In genomic region chr1:145859491-145860159, GRCh38 we compare ENCODE assay signal across 8 cellular contexts. TPM values are rescaled to one million over a fixed set of nuclear protein-coding genes. Genes with fewer than 3 reads are reported as not detected.
A peak's percentile ranks its signal among the peaks of the same experiment; 100 is the strongest.
DNase-seq lines count a peak whose midpoint lies in the region; TF ChIP-seq lines count a peak whose summit lies in the region.

No MANE protein-coding gene starts in this region.

- peak overlapping the region; percentile 76 for H3K4me2 ChIP-seq in SK-N-SH

- WGBS in SK-N-SH (ENCODE audit: low lambda C conversion rate), result 1% methylated on average over 18 of the region's 44 CpGs
- WGBS in ovary, 3 donors, result 0 to 1% (median 1%) methylated on average over 44 of the region's 44 CpGs

- POLR2A ChIA-PET in HEK293T (lab: Yijun Ruan, JAX) (interaction anchor here (0.7 to 4.7 kb wide), 28 partner anchors 8 to 178 kb away, joined by 3 to 86 read pairs (median 8); partner anchors contain the start of genes ANKRD34A, ANKRD35, LIX1L and NUDT17), SK-N-SH (lab: Yijun Ruan, JAX) (interaction anchor here (1.0 to 4.6 kb wide), 9 partner anchors 10 to 149 kb away, joined by 3 to 66 read pairs (median 8); partner anchors contain the start of genes ANKRD34A, ANKRD35, LIX1L and NUDT17)

- H4K20me1 ChIP-seq in SK-N-SH (ENCODE audit: insufficient read depth), result no peaks in the 10 kb centered on the region; the same call in 1 of the 2 replicates

- H3K27ac ChIP-seq in SK-N-SH (ENCODE audit: low read depth in 2 of 2, low read length in 1 of 2), result peak overlapping the region; percentile 83 to 92
- peak overlapping the region; percentile 89 for H3K27ac ChIP-seq in ovary
- peak overlapping the region; percentile 89 to 95 for H3K27ac ChIP-seq in tibial artery

- CTCF ChIA-PET in HEK293T (lab: Yijun Ruan, JAX) (interaction anchor here (0.9 to 5.6 kb wide), 8 partner anchors 13 to 154 kb away, joined by 3 to 97 read pairs (median 3); partner anchors contain the start of genes ITGA10 and NUDT17), SK-N-SH (lab: Yijun Ruan, JAX) (interaction anchor here (0.5 to 9.4 kb wide), 10 partner anchors 9 to 148 kb away, joined by 3 to 162 read pairs (median 4); partner anchors contain the start of genes LIX1L and NUDT17)

- peak; percentile 87 for DNase-seq in GM06990 (ENCODE audit: extremely low read depth, insufficient read length)
- DNase-seq in HEK293T (ENCODE audit: extremely low spot score), result peak; percentile 93
- peak; percentile 88 for DNase-seq in NAMALWA (ENCODE audit: low spot score)
- peak; percentile 92 for DNase-seq in SK-N-SH
- peak; percentile 71 to 93 (median 87) for DNase-seq in head of caudate nucleus
- DNase-seq in ovary, result peak; percentile 91 to 94 (median 93)
- DNase-seq in tibial artery, result peak; percentile 93 to 96

- no peak for TF ChIP-seq EP300 in SK-N-SH (IDR thresholded peaks at IDR 0.05; ENCODE audit: borderline replicate concordance in 1 of 2, low read depth in 1 of 2, low read length in 1 of 2)
- no peak for TF ChIP-seq EP300 in ovary (IDR thresholded peaks at IDR 0.05)

- H3K9ac ChIP-seq in SK-N-SH, result peak overlapping the region; percentile 77

- no peaks in the 10 kb centered on the region for H3K9me3 ChIP-seq in SK-N-SH
- no peaks in the 10 kb centered on the region for H3K9me3 ChIP-seq in ovary
- no peaks in the 10 kb centered on the region for H3K9me3 ChIP-seq in tibial artery

- H2AFZ ChIP-seq in SK-N-SH (ENCODE audit: low read depth), result peak overlapping the region; percentile 88

- H3K36me3 Mint-ChIP-seq in activated naive CD8-positive, alpha-beta T cell, result no peaks in the 10 kb centered on the region

- H3K9me2 ChIP-seq in SK-N-SH, result no peaks in the 10 kb centered on the region

- H3K4me3 ChIP-seq in GM06990 (replicated peaks; ENCODE audit: low read depth, low read length) (peak overlapping the region; percentile 90), SK-N-SH (ENCODE audit: low read depth in 2 of 2, low read length in 1 of 2) (peak overlapping the region; percentile 66 to 83), ovary (peak overlapping the region; percentile 85), tibial artery (peak overlapping the region; percentile 63 to 87)

- peaks cover 8 to 9% of the 10 kb centered on the region in 2 experiments; a peak in 3 of 4 replicates for H3K4me1 ChIP-seq in SK-N-SH (ENCODE audit: control insufficient read depth in 1 of 2, insufficient read depth in 2 of 2, low read depth in 1 of 2, low read length in 1 of 2)
- H3K4me1 ChIP-seq in ovary (ENCODE audit: insufficient read depth), result peaks cover 3% of the 10 kb centered on the region
- H3K4me1 ChIP-seq in tibial artery, result peaks cover 0 to 22% (median 15%) of the 10 kb centered on the region in 4 donors

- no peaks in the 10 kb centered on the region for H3F3A ChIP-seq in SK-N-SH (replicated peaks; ENCODE audit: insufficient read depth)

- peak; percentile 74 for TF ChIP-seq POLR2A in ovary (IDR thresholded peaks at IDR 0.05)

- H3K79me2 ChIP-seq in SK-N-SH (ENCODE audit: insufficient read depth), result peaks cover 20% of the 10 kb centered on the region

- intact Hi-C loops in head of caudate nucleus (cut with DNase I), result no loop called here
- intact Hi-C loops in ovary (cut with DNase I), result loop anchor here in 1 of 4 donors (10.0 kb wide), 1 partner anchor 45 kb away; no protein-coding TSS in a partner anchor
- intact Hi-C loops in tibial artery (cut with DNase I; ENCODE audit: low total_unique reads), result no loop called here

- H3K27me3 ChIP-seq in GM06990 (replicated peaks; ENCODE audit: control insufficient read depth, insufficient read depth, low read length), result no peaks in the 10 kb centered on the region
- no peaks in the 10 kb centered on the region; the same call in 1 of the 2 replicates for H3K27me3 ChIP-seq in SK-N-SH (ENCODE audit: insufficient read depth)
- H3K27me3 ChIP-seq in ovary, result no peaks in the 10 kb centered on the region
- H3K27me3 ChIP-seq in tibial artery, result no peaks in the 10 kb centered on the region

- no peak for TF ChIP-seq RAD21 in SK-N-SH (IDR thresholded peaks at IDR 0.05; ENCODE audit: low read length)

- no peaks in the 10 kb centered on the region for H3K9me3 Mint-ChIP-seq in activated naive CD8-positive, alpha-beta T cell (ENCODE audit: low read depth)

- H3K4me3 Mint-ChIP-seq in activated naive CD8-positive, alpha-beta T cell, result peak overlapping the region; percentile 95

- peaks cover 18% of the 10 kb centered on the region for H3K4me1 Mint-ChIP-seq in activated naive CD8-positive, alpha-beta T cell (ENCODE audit: low read depth)

- peak overlapping the region; percentile 77 for H3K27ac Mint-ChIP-seq in activated naive CD8-positive, alpha-beta T cell

- H3K27me3 Mint-ChIP-seq in activated naive CD8-positive, alpha-beta T cell, result no peaks in the 10 kb centered on the region

- H3K36me3 ChIP-seq in GM06990 (ENCODE audit: control insufficient read depth, insufficient read depth, low read length) (peaks cover 1% of the 10 kb centered on the region), SK-N-SH (replicated peaks in 1 of 2; ENCODE audit: control insufficient read depth in 1 of 2, insufficient read depth in 2 of 2, low read length in 1 of 2) (peaks cover 17 to 20% of the 10 kb centered on the region in 2 experiments), ovary (no peaks in the 10 kb centered on the region), tibial artery (peaks cover 19 to 30% (median 21%) of the 10 kb centered on the region in 3 donors)

- TF ChIP-seq CTCF in GM06990 (IDR thresholded peaks at IDR 0.05; ENCODE audit: insufficient read depth, low read length, poor library complexity, severe bottlenecking) (no peak), SK-N-SH (IDR thresholded peaks at IDR 0.05) (no peak), ovary (IDR thresholded peaks at IDR 0.05) (peak in 2 of 3 donors; percentile 13 to 33), tibial artery (IDR thresholded peaks at IDR 0.05) (peak; percentile 18 to 42)

TF ChIP-seq in HEK293T, 16 proteins besides CTCF, POLR2A, EP300 and RAD21:
- TF ChIP-seq FOXM1 (IDR thresholded peaks at IDR 0.05; ENCODE audit: borderline replicate concordance) (peak; percentile 69; the same call in 1 of the 2 replicates), FOXA1 (IDR thresholded peaks at IDR 0.05) (no peak), L3MBTL2 (conservative IDR thresholded peaks at IDR 0.05) (peak; percentile 58), LEF1 (IDR thresholded peaks at IDR 0.05; ENCODE audit: borderline replicate concordance) (no peak)

TF ChIP-seq in SK-N-SH, 30 proteins besides CTCF, POLR2A, EP300 and RAD21:
- no peak for TF ChIP-seq FOXM1 (IDR thresholded peaks at IDR 0.05; ENCODE audit: low read depth)
- peak; percentile 57; the same call in 1 of the 2 replicates for TF ChIP-seq TAF1 (IDR thresholded peaks at IDR 0.05; ENCODE audit: borderline replicate concordance, low read depth, low read length)
- TF ChIP-seq SIN3A (IDR thresholded peaks at IDR 0.05; ENCODE audit: borderline replicate concordance, low read depth, low read length), result peak; percentile 30; the same call in 1 of the 2 replicates
- TF ChIP-seq MAX (IDR thresholded peaks at IDR 0.05; ENCODE audit: low read depth), result peak; percentile 38; the same call in 1 of the 2 replicates
- peak; percentile 52; the same call in 1 of the 2 replicates for TF ChIP-seq ZBTB33 (IDR thresholded peaks at IDR 0.05; ENCODE audit: borderline replicate concordance, low read depth)
- TF ChIP-seq CHD2 (IDR thresholded peaks at IDR 0.05; ENCODE audit: low read length, partially characterized antibody), result no peak
- peak; percentile 54 for TF ChIP-seq POLR2AphosphoS5 (IDR thresholded peaks at IDR 0.05; ENCODE audit: low read depth, low read length)

RNA-seq across cellular contexts. Expression of gene PIAS3, which starts 0.7 kb away (rescaled TPM):
- polyA plus RNA-seq in SK-N-SH (2012; rRNA removed), result 35.5 and 39.1 TPM in 2 replicates
- 16.1 and 18.8 TPM in 2 replicates for polyA plus RNA-seq in SK-N-SH (2012; cell fraction: cytosol; rRNA removed)
- 157 and 192 TPM in 2 replicates for polyA plus RNA-seq in SK-N-SH (2012; cell fraction: nucleus; rRNA removed)
- 10 to 100 TPM; 22.9 to 64.1 (median 40.1) TPM for total RNA-seq in ovary
- 10 to 100 TPM; 30.5 to 33.8 TPM for polyA plus RNA-seq in ovary

RNA-seq across cellular contexts. Expression of gene NUDT17, which starts 14.2 kb away (rescaled TPM):
- polyA plus RNA-seq in SK-N-SH (2012; rRNA removed), result 7.8 and 8.1 TPM in 2 replicates
- polyA plus RNA-seq in SK-N-SH (2012; cell fraction: cytosol; rRNA removed), result 4.3 and 5.9 TPM in 2 replicates
- polyA plus RNA-seq in SK-N-SH (2012; cell fraction: nucleus; rRNA removed), result 20.7 and 25.9 TPM in 2 replicates
- total RNA-seq in ovary, result 1 to 10 TPM; 2.3 to 5.1 (median 2.9) TPM
- 1 to 10 TPM; 3.9 to 4.8 TPM for polyA plus RNA-seq in ovary

RNA-seq across cellular contexts. Expression of gene ANKRD35, which starts 26.0 kb away (rescaled TPM):
- polyA plus RNA-seq in SK-N-SH (2012; rRNA removed) (0.05 and 0.08 TPM in 2 replicates), ovary (1 to 10 TPM; 2.6 to 2.8 TPM)
- polyA plus RNA-seq in SK-N-SH (2012; cell fraction: cytosol; rRNA removed), result 0.05 and 0.07 TPM in 2 replicates
- polyA plus RNA-seq in SK-N-SH (2012; cell fraction: nucleus; rRNA removed), result 0.10 and 0.11 TPM in 2 replicates
- total RNA-seq in ovary, result 1 to 10 TPM; 2.1 to 6.5 (median 3.0) TPM

RNA-seq across cellular contexts. Expression of gene POLR3C, which starts 35.6 kb away (rescaled TPM):
- polyA plus RNA-seq in SK-N-SH (2012; rRNA removed) (34.1 and 40.9 TPM in 2 replicates), ovary (10 to 100 TPM; 21.1 to 41.9 TPM)
- polyA plus RNA-seq in SK-N-SH (2012; cell fraction: cytosol; rRNA removed), result 32.1 and 36.1 TPM in 2 replicates
- 51.9 and 53.9 TPM in 2 replicates for polyA plus RNA-seq in SK-N-SH (2012; cell fraction: nucleus; rRNA removed)
- total RNA-seq in ovary, result 10 to 100 TPM; 25.8 to 32.5 (median 27.0) TPM

RNA-seq across cellular contexts. Expression of gene RNF115, which starts 35.7 kb away (rescaled TPM):
- polyA plus RNA-seq in SK-N-SH (2012; rRNA removed), result 4.8 and 6.1 TPM in 2 replicates
- 5.0 and 5.2 TPM in 2 replicates for polyA plus RNA-seq in SK-N-SH (2012; cell fraction: cytosol; rRNA removed)
- polyA plus RNA-seq in SK-N-SH (2012; cell fraction: nucleus; rRNA removed), result 8.0 and 15.4 TPM in 2 replicates
- total RNA-seq in ovary, result 10 to 100 TPM in 6 of 7 donors, 1 to 10 TPM in 1; 9.9 to 15.5 (median 12.2) TPM
- 10 to 100 TPM in 1 of 2 donors, 1 to 10 TPM in 1; 7.8 to 27.9 TPM for polyA plus RNA-seq in ovary

Comparison
In these comparisons a context has a peak if more than half of its experiments do, and no peak if none do; other contexts are left out.
1. Peak in every context shown above with its lines: DNase-seq, H3K4me3 ChIP-seq and H3K27ac ChIP-seq.
2. CTCF ChIP-seq: peak in ovary (2 of 3) and tibial artery (2 of 2); none in GM06990 (single experiment) and SK-N-SH (single experiment).